10 cellular contexts compared by ENCODE assay signal in genomic region chr12:124524231-124524925, GRCh38. TPM values are rescaled to one million over a fixed set of nuclear protein-coding genes. Genes with fewer than 3 reads are reported as not detected.
DNase-seq lines count a peak whose midpoint lies in the region; ATAC-seq and TF ChIP-seq lines count a peak whose summit lies in the region.
"Had no signal": no experiment of that assay in that cellular context is flagged by ENCODE, and none has a peak within 500 bp of the region (broad histone marks: within the 10 kb centered on the region; RNA-seq: fewer than 3 reads in every experiment).

No MANE protein-coding gene starts in this region.

- peak; percentile 28 for ATAC-seq in activated CD8-positive, alpha-beta T cell treated with anti-CD3 and anti-CD28 coated beads for 36 hours
- ATAC-seq in activated CD8-positive, alpha-beta T cell treated with anti-CD3 and anti-CD28 coated beads, Interleukin-2, amount 10 ng/mL, durations not matched to agents 7 days and 5 days: no peak
- ATAC-seq in GM19455 (IDR thresholded peaks at IDR 0.05; ENCODE audit: unreplicated experiment): no peak

- no peaks in the 10 kb centered on the region for H3K36me3 Mint-ChIP-seq in activated CD8-positive, alpha-beta T cell treated with anti-CD3 and anti-CD28 coated beads for 36 hours (ENCODE audit: low read depth)
- H3K36me3 Mint-ChIP-seq in activated CD8-positive, alpha-beta T cell treated with anti-CD3 and anti-CD28 coated beads, Interleukin-2, amount 10 ng/mL, durations not matched to agents 7 days and 5 days (ENCODE audit: low read depth): no peaks in the 10 kb centered on the region
- H3K36me3 Mint-ChIP-seq in type B pancreatic cell: peaks cover 12% of the 10 kb centered on the region

- peaks cover 30% of the 10 kb centered on the region for H3K4me1 Mint-ChIP-seq in activated CD8-positive, alpha-beta T cell treated with anti-CD3 and anti-CD28 coated beads for 36 hours (ENCODE audit: low read depth)
- H3K4me1 Mint-ChIP-seq in activated CD8-positive, alpha-beta T cell treated with anti-CD3 and anti-CD28 coated beads, Interleukin-2, amount 10 ng/mL, durations not matched to agents 7 days and 5 days (ENCODE audit: low read depth): peaks cover 17% of the 10 kb centered on the region
- peaks cover 33% of the 10 kb centered on the region for H3K4me1 Mint-ChIP-seq in type B pancreatic cell (ENCODE audit: unreplicated experiment)

- POLR2A ChIA-PET in activated CD8-positive, alpha-beta T cell treated with anti-CD3 and anti-CD28 coated beads for 36 hours (lab: Charles Lee): no interaction called here
- POLR2A ChIA-PET in activated CD8-positive, alpha-beta T cell treated with anti-CD3 and anti-CD28 coated beads, Interleukin-2, amount 10 ng/mL, durations not matched to agents 7 days and 5 days (lab: Charles Lee): no interaction called here

- H3K27ac Mint-ChIP-seq in activated CD8-positive, alpha-beta T cell treated with anti-CD3 and anti-CD28 coated beads for 36 hours: no peak overlapping the region
- no peak overlapping the region for H3K27ac Mint-ChIP-seq in activated CD8-positive, alpha-beta T cell treated with anti-CD3 and anti-CD28 coated beads, Interleukin-2, amount 10 ng/mL, durations not matched to agents 7 days and 5 days
- H3K27ac Mint-ChIP-seq in type B pancreatic cell: peak overlapping the region; percentile 0
- H3K27ac Mint-ChIP-seq: dendritic cell treated with granulocyte-macrophage colony-stimulating factor and Interleukin-4, amounts not matched to agents 40 ng/mL and 50 ng/mL, for 4 days had no signal

- no peak for DNase-seq in activated CD8-positive, alpha-beta T cell treated with anti-CD3 and anti-CD28 coated beads for 36 hours
- DNase-seq in activated CD8-positive, alpha-beta T cell treated with anti-CD3 and anti-CD28 coated beads, Interleukin-2, amount 10 ng/mL, durations not matched to agents 7 days and 5 days: no peak
- DNase-seq in brain microvascular endothelial cell: peak; percentile 74
- peak; percentile 53 for DNase-seq in kidney glomerular epithelial cell (lab: John Stamatoyannopoulos, UW)
- no peak for DNase-seq in type B pancreatic cell (ENCODE audit: extremely low spot score, unreplicated experiment)
- no peak for DNase-seq in HuH-7 (ENCODE audit: low spot score)
- DNase-seq in NCI-H345 treated with DMSO at 0.1 percent for 48 hours (lab: John Stamatoyannopoulos, UW; ENCODE audit: unreplicated experiment): no peak
- DNase-seq: activated CD4-positive, alpha-beta T cell treated with anti-CD3 and anti-CD28 coated beads, Interleukin-2, amount 50 U/mL, for 1 hour had no signal

- in situ Hi-C loops in brain microvascular endothelial cell (cut with HindIII; ENCODE audit: low pct_ligation_motif_present, low sequenced_read_pairs): no loop called here

- CTCF ChIA-PET in activated CD8-positive, alpha-beta T cell treated with anti-CD3 and anti-CD28 coated beads for 36 hours (lab: Charles Lee): no interaction called here
- CTCF ChIA-PET in activated CD8-positive, alpha-beta T cell treated with anti-CD3 and anti-CD28 coated beads, Interleukin-2, amount 10 ng/mL, durations not matched to agents 7 days and 5 days (lab: Charles Lee): no interaction called here

- H3K27me3 Mint-ChIP-seq in activated CD8-positive, alpha-beta T cell treated with anti-CD3 and anti-CD28 coated beads for 36 hours: no peaks in the 10 kb centered on the region
- H3K27me3 Mint-ChIP-seq in activated CD8-positive, alpha-beta T cell treated with anti-CD3 and anti-CD28 coated beads, Interleukin-2, amount 10 ng/mL, durations not matched to agents 7 days and 5 days (ENCODE audit: low read depth): no peaks in the 10 kb centered on the region
- no peaks in the 10 kb centered on the region for H3K27me3 Mint-ChIP-seq in type B pancreatic cell
- H3K27me3 Mint-ChIP-seq: dendritic cell treated with granulocyte-macrophage colony-stimulating factor and Interleukin-4, amounts not matched to agents 40 ng/mL and 50 ng/mL, for 4 days had no signal

- H3K36me3 ChIP-seq in brain microvascular endothelial cell (replicated peaks): no peaks in the 10 kb centered on the region

- intact Hi-C loops in activated CD8-positive, alpha-beta T cell treated with anti-CD3 and anti-CD28 coated beads for 36 hours (cut with micrococcal nuclease): no loop called here

- no peaks in the 10 kb centered on the region for H3K9me3 Mint-ChIP-seq in activated CD8-positive, alpha-beta T cell treated with anti-CD3 and anti-CD28 coated beads for 36 hours
- H3K9me3 Mint-ChIP-seq in activated CD8-positive, alpha-beta T cell treated with anti-CD3 and anti-CD28 coated beads, Interleukin-2, amount 10 ng/mL, durations not matched to agents 7 days and 5 days (ENCODE audit: insufficient read depth): no peaks in the 10 kb centered on the region
- H3K9me3 Mint-ChIP-seq in type B pancreatic cell: no peaks in the 10 kb centered on the region
- H3K9me3 Mint-ChIP-seq: dendritic cell treated with granulocyte-macrophage colony-stimulating factor and Interleukin-4, amounts not matched to agents 40 ng/mL and 50 ng/mL, for 4 days had no signal

- no peak overlapping the region for H3K27ac ChIP-seq in brain microvascular endothelial cell

- H3K27me3 ChIP-seq in brain microvascular endothelial cell (replicated peaks): no peaks in the 10 kb centered on the region

- TF ChIP-seq CTCF in activated CD8-positive, alpha-beta T cell treated with anti-CD3 and anti-CD28 coated beads for 36 hours (IDR thresholded peaks at IDR 0.05): no peak
- TF ChIP-seq CTCF in brain microvascular endothelial cell (IDR thresholded peaks at IDR 0.05; ENCODE audit: low read depth, low read length, missing control alignments) (no peak), type B pancreatic cell (conservative IDR thresholded peaks at IDR 0.05) (no peak)

- no peak overlapping the region for H3K4me3 Mint-ChIP-seq in activated CD8-positive, alpha-beta T cell treated with anti-CD3 and anti-CD28 coated beads for 36 hours
- no peak overlapping the region for H3K4me3 Mint-ChIP-seq in activated CD8-positive, alpha-beta T cell treated with anti-CD3 and anti-CD28 coated beads, Interleukin-2, amount 10 ng/mL, durations not matched to agents 7 days and 5 days
- no peak overlapping the region for H3K4me3 Mint-ChIP-seq in type B pancreatic cell
- H3K4me3 Mint-ChIP-seq: dendritic cell treated with granulocyte-macrophage colony-stimulating factor and Interleukin-4, amounts not matched to agents 40 ng/mL and 50 ng/mL, for 4 days had no signal

- no peak overlapping the region for H3K4me3 ChIP-seq in brain microvascular endothelial cell (ENCODE audit: low read depth, low read length)

RNA-seq across cellular contexts. Expression of gene NCOR2, which starts 43.0 kb away (rescaled TPM):
- 100 to 1,000 TPM; 105 to 110 TPM for total RNA-seq in activated CD8-positive, alpha-beta T cell treated with anti-CD3 and anti-CD28 coated beads for 36 hours
- 10 to 100 TPM; 92.9 to 99.9 TPM for total RNA-seq in activated CD8-positive, alpha-beta T cell treated with anti-CD3 and anti-CD28 coated beads, Interleukin-2, amount 10 ng/mL, durations not matched to agents 7 days and 5 days
- 219 and 227 TPM in 2 replicates for total RNA-seq in type B pancreatic cell (ENCODE audit: low replicate concordance)

Comparison
In these comparisons a context has a peak if more than half of its experiments do, and no peak if none do; other contexts are left out.
1. DNase-seq: peak in brain microvascular endothelial cell (single experiment) and kidney glomerular epithelial cell (single experiment); none in activated CD8-positive, alpha-beta T cell treated with anti-CD3 and anti-CD28 coated beads for 36 hours (single experiment), activated CD8-positive, alpha-beta T cell treated with anti-CD3 and anti-CD28 coated beads, Interleukin-2, amount 10 ng/mL, durations not matched to agents 7 days and 5 days (single experiment), type B pancreatic cell (single experiment), HuH-7 (single experiment) and NCI-H345 treated with DMSO at 0.1 percent for 48 hours (single experiment).